Comparison of ENCODE assay signal across 18 cellular contexts in the genomic region with DNA sequence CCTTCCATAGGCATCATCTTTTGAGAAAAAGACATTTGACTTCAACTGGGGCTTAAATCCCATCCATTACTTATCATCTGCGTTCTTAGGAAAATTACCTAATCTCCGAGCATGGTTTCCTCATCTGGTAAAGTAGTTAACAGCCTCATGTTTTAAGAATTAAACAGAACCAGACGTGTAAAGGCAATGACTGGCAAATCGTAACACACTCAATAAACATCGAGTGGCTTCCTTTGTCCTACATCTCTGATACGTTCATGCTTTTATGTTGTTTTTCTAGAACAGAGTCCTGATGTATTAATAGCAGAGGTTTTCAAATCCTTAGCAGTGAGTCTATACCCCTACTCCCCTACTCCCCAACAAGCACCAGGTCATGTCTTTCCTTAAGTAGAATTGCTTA.
"Had no signal": no experiment of that assay in that cellular context is flagged by ENCODE, and none has a peak within 500 bp of the region (broad histone marks: within the 10 kb centered on the region; RNA-seq: fewer than 3 reads in every experiment).

No MANE protein-coding gene starts in this region.

- DNase-seq: colonic mucosa; dermis blood vessel endothelial cell; erythroblast; foreskin keratinocyte; immature natural killer cell; left cardiac atrium; left ventricle myocardium inferior; lower lobe of right lung; natural killer cell; ovary; right cardiac atrium; stimulated activated CD4-positive, alpha-beta T cell treated with anti-CD3 and anti-CD28 coated beads, Interleukin-4, amount 100 ng/mL, for 1 hour; stimulated activated CD8-positive, alpha-beta memory T cell treated with anti-CD3 and anti-CD28 coated beads, Interleukin-4, amount 100 ng/mL, for 48 hours; tibial artery; upper lobe of left lung; uterus had no signal

- H3K36me3 ChIP-seq: colonic mucosa, left ventricle myocardium inferior, ovary, uterus had no signal

- H3K27ac ChIP-seq: colonic mucosa, foreskin keratinocyte, left ventricle myocardium inferior, lower lobe of right lung, ovary, tibial artery, upper lobe of left lung, uterus had no signal

- H3K4me1 ChIP-seq: colonic mucosa, lower lobe of right lung, tibial artery, uterus had no signal

- ATAC-seq: foreskin keratinocyte; left cardiac atrium; lower lobe of right lung; natural killer cell; right cardiac atrium; stimulated activated effector memory CD8-positive, alpha-beta T cell treated with anti-CD3 and anti-CD28 coated beads, Interleukin-12 subunit alpha, Interleukin-12 subunit beta, amount 100 ng/mL, for 72 hours had no signal

- FAIRE-seq: keratinocyte had no signal

- H3K9me3 ChIP-seq: colonic mucosa, lower lobe of right lung, ovary, uterus had no signal

- H3K4me3 ChIP-seq: colonic mucosa, left ventricle myocardium inferior, lower lobe of right lung, ovary, tibial artery, upper lobe of left lung, uterus had no signal
